Comparison of ENCODE assay signal across 31 cellular contexts in genomic region chr14:59146941-59147470, GRCh38.
"Had no signal": no experiment of that assay in that cellular context is flagged by ENCODE, and none has a peak within 500 bp of the region (broad histone marks: within the 10 kb centered on the region; RNA-seq: fewer than 3 reads in every experiment).

No MANE protein-coding gene starts in this region.

- H3K4me3 Mint-ChIP-seq: activated CD4-positive, alpha-beta memory T cell treated with anti-CD3 and anti-CD28 coated beads, Interleukin-2, amount 10 ng/mL, durations not matched to agents 7 days and 5 days; activated CD4-positive, alpha-beta T cell treated with anti-CD3 and anti-CD28 coated beads, Interleukin-2, amount 10 ng/mL, durations not matched to agents 24 days and 14 days; activated naive CD4-positive, alpha-beta T cell treated with anti-CD3 and anti-CD28 coated beads, Interleukin-2, amount 50 U/mL, for 24 hours; activated naive CD8-positive, alpha-beta T cell treated with anti-CD3 and anti-CD28 coated beads, Interleukin-2, amount 50 U/mL, for 24 hours; activated T-cell treated with anti-CD3 and anti-CD28 coated beads, Interleukin-2, amount 50 U/mL, for 4 hours; activated T-helper 17 cell treated with anti-CD3 and anti-CD28 coated beads, Interleukin-2, amount 50 U/mL, for 72 hours; mesothelial cell of epicardium; naive B cell; nephron progenitor cell; T-helper 1 cell treated with Interleukin-12 subunit alpha and Interleukin-12 subunit beta and Interleukin-4 antibody, amounts not matched to agents 30 μg/mL and 1 μg/mL, for 36 hours had no signal

- H3K9me3 Mint-ChIP-seq: activated CD4-positive, alpha-beta T cell treated with anti-CD3 and anti-CD28 coated beads, Interleukin-2, amount 10 ng/mL, durations not matched to agents 24 days and 14 days; activated naive CD4-positive, alpha-beta T cell treated with anti-CD3 and anti-CD28 coated beads, Interleukin-2, amount 50 U/mL, for 24 hours; activated naive CD8-positive, alpha-beta T cell treated with anti-CD3 and anti-CD28 coated beads, Interleukin-2, amount 50 U/mL, for 24 hours; activated T-cell treated with anti-CD3 and anti-CD28 coated beads, Interleukin-2, amount 50 U/mL, for 4 hours; mesothelial cell of epicardium; naive B cell; nephron progenitor cell; T-helper 1 cell treated with Interleukin-12 subunit alpha and Interleukin-12 subunit beta and Interleukin-4 antibody, amounts not matched to agents 30 μg/mL and 1 μg/mL, for 36 hours had no signal

- H3K9me3 ChIP-seq: right lobe of liver, testis, transverse colon, uterus had no signal

- FAIRE-seq: bronchial epithelial cell, endometrium, islet of Langerhans, TTC549 had no signal

- H3K27ac Mint-ChIP-seq: activated CD4-positive, alpha-beta memory T cell treated with anti-CD3 and anti-CD28 coated beads, Interleukin-2, amount 10 ng/mL, durations not matched to agents 7 days and 5 days; activated CD4-positive, alpha-beta T cell treated with anti-CD3 and anti-CD28 coated beads, Interleukin-2, amount 10 ng/mL, durations not matched to agents 24 days and 14 days; activated naive CD4-positive, alpha-beta T cell treated with anti-CD3 and anti-CD28 coated beads, Interleukin-2, amount 50 U/mL, for 24 hours; activated naive CD8-positive, alpha-beta T cell treated with anti-CD3 and anti-CD28 coated beads, Interleukin-2, amount 50 U/mL, for 24 hours; activated T-helper 17 cell treated with anti-CD3 and anti-CD28 coated beads, Interleukin-2, amount 50 U/mL, for 72 hours; mesothelial cell of epicardium; nephron progenitor cell; T-helper 1 cell treated with Interleukin-12 subunit alpha and Interleukin-12 subunit beta and Interleukin-4 antibody, amounts not matched to agents 30 μg/mL and 1 μg/mL, for 36 hours had no signal

- H3K36me3 Mint-ChIP-seq: activated naive CD4-positive, alpha-beta T cell treated with anti-CD3 and anti-CD28 coated beads, Interleukin-2, amount 50 U/mL, for 24 hours; mesothelial cell of epicardium; naive B cell had no signal

- DNase-seq: activated CD4-positive, alpha-beta memory T cell treated with anti-CD3 and anti-CD28 coated beads, Interleukin-2, amount 10 ng/mL, durations not matched to agents 7 days and 5 days; activated CD4-positive, alpha-beta T cell treated with anti-CD3 and anti-CD28 coated beads, Interleukin-2, amount 10 ng/mL, durations not matched to agents 24 days and 14 days; activated gamma-delta T cell treated with Interleukin-2 at 50 U/mL for 16 hours; activated naive CD8-positive, alpha-beta T cell treated with anti-CD3 and anti-CD28 coated beads, Interleukin-2, amount 50 U/mL, for 24 hours; activated T-cell treated with anti-CD3 and anti-CD28 coated beads, Interleukin-2, amount 50 U/mL, for 4 hours; amygdala; dermis blood vessel endothelial cell; effector CD8-positive, alpha-beta T cell; mammary epithelial cell; naive B cell; nephron progenitor cell; posterior cingulate gyrus; right lobe of liver; stimulated activated CD4-positive, alpha-beta T cell treated with anti-CD3 and anti-CD28 coated beads, Interleukin-2, amount 100 ng/mL, for 48 hours; stimulated activated naive CD8-positive, alpha-beta T cell treated with anti-CD3 and anti-CD28 coated beads, Interleukin-15, Interleukin-2, amounts not matched to agents 100 U/mL and 50 U/mL, for 24 hours; SW 1271; T-helper 9 cell; testis; transverse colon; uterus; WERI-Rb-1 had no signal

- H3K4me3 ChIP-seq: right lobe of liver, testis, transverse colon, uterus had no signal

- H3K4me1 ChIP-seq: right lobe of liver, testis, transverse colon, uterus had no signal

- H3K27ac ChIP-seq: epithelial cell of prostate, right lobe of liver, testis, transverse colon, uterus, WERI-Rb-1 had no signal

- H3K27me3 ChIP-seq: right lobe of liver, testis, transverse colon, uterus had no signal

- H3K36me3 ChIP-seq: right lobe of liver, transverse colon, uterus, WERI-Rb-1 had no signal

- H3K4me1 Mint-ChIP-seq: activated CD4-positive, alpha-beta memory T cell treated with anti-CD3 and anti-CD28 coated beads, Interleukin-2, amount 10 ng/mL, durations not matched to agents 7 days and 5 days; activated naive CD4-positive, alpha-beta T cell treated with anti-CD3 and anti-CD28 coated beads, Interleukin-2, amount 50 U/mL, for 24 hours had no signal

- ATAC-seq: activated CD4-positive, CD25-positive, alpha-beta regulatory T cell treated with anti-CD3 and anti-CD28 coated beads, Interleukin-2, amount 50 U/mL, for 24 hours; activated naive CD8-positive, alpha-beta T cell treated with anti-CD3 and anti-CD28 coated beads, Interleukin-2, amount 50 U/mL, for 24 hours; activated T-cell treated with anti-CD3 and anti-CD28 coated beads, Interleukin-2, amount 50 U/mL, for 4 hours; activated T-helper 17 cell treated with anti-CD3 and anti-CD28 coated beads, Interleukin-2, amount 50 U/mL, for 72 hours; right lobe of liver; stimulated activated naive CD8-positive, alpha-beta T cell treated with anti-CD3 and anti-CD28 coated beads, Interleukin-15, Interleukin-2, amounts not matched to agents 100 U/mL and 50 U/mL, for 24 hours had no signal
